Comparison of ENCODE assay signal across 16 cellular contexts in genomic region chr7:45238806-45239205, GRCh38.
A peak's percentile ranks its signal among the peaks of the same experiment; 100 is the strongest.
DNase-seq lines count a peak whose midpoint lies in the region; ATAC-seq and FAIRE-seq lines count a peak whose summit lies in the region.
"Had no signal": no experiment of that assay in that cellular context is flagged by ENCODE, and none has a peak within 500 bp of the region (broad histone marks: within the 10 kb centered on the region; RNA-seq: fewer than 3 reads in every experiment).

No MANE protein-coding gene starts in this region.

- DNase-seq in NCI-H2171 treated with DMSO at 0.1 percent for 48 hours (lab: John Stamatoyannopoulos, UW) (peak; percentile 49), NCI-H2171 (lab: John Stamatoyannopoulos, UW) (no peak), NCI-H146 treated with DMSO at 0.1 percent for 48 hours (lab: John Stamatoyannopoulos, UW; ENCODE audit: unreplicated experiment) (peak; percentile 43), SHP77 treated with DMSO at 0.1 percent for 48 hours (lab: John Stamatoyannopoulos, UW) (peak; percentile 61), myocyte (ENCODE audit: low read depth) (peak; percentile 50), G401 (ENCODE audit: low spot score) (no peak), small intestine (no peak)
- DNase-seq: C1 segment of cervical spinal cord; GDM1; NCI-H1694; NK-92 treated with Interleukin-12 subunit alpha and Interleukin-12 subunit beta, amount 100 ng/mL, for 24 hours; OCI-M1 had no signal

- H3K27me3 ChIP-seq in small intestine (ENCODE audit: control insufficient read depth in 2 of 2, insufficient read depth in 2 of 2, low read length in 2 of 2) = peaks cover 0 to 4% of the 10 kb centered on the region in 2 donors

- H3K9me3 ChIP-seq in small intestine (ENCODE audit: control insufficient read depth, low read depth) = no peaks in the 10 kb centered on the region

- H3K4me1 ChIP-seq in small intestine (ENCODE audit: control insufficient read depth in 2 of 2, insufficient read depth in 1 of 2, low read depth in 1 of 2, low read length in 1 of 2) = no peaks in the 10 kb centered on the region

- H3K27ac ChIP-seq in small intestine (ENCODE audit: low read depth in 1 of 2, low read length in 1 of 2) = no peak overlapping the region

- no peak for FAIRE-seq in small intestine (lab: Jason Lieb, UNC)
- FAIRE-seq: GM12892, GM19239, HTR-8/SVneo had no signal

- in situ Hi-C loops in G401 (cut with HindIII; ENCODE audit: low sequenced_read_pairs) = no loop called here

- 40 to 71% (median 48%) methylated on average over 5 of the region's 5 CpGs for WGBS in small intestine, 3 donors

- ATAC-seq in GM21717 (IDR thresholded peaks at IDR 0.05; ENCODE audit: unreplicated experiment) = no peak

- no peaks in the 10 kb centered on the region for H3K36me3 ChIP-seq in small intestine (ENCODE audit: control insufficient read depth in 2 of 2, insufficient read depth in 2 of 2, low read length in 2 of 2)

- H3K4me3 ChIP-seq in small intestine (ENCODE audit: low read depth in 1 of 2, low read length in 2 of 2) = no peak overlapping the region

Comparison
In these comparisons a context has a peak if more than half of its experiments do, and no peak if none do; other contexts are left out.
1. DNase-seq: peak in NCI-H2171 treated with DMSO at 0.1 percent for 48 hours (single experiment), NCI-H146 treated with DMSO at 0.1 percent for 48 hours (single experiment), SHP77 treated with DMSO at 0.1 percent for 48 hours (single experiment) and myocyte (single experiment); none in NCI-H2171 (single experiment), G401 (single experiment) and small intestine (single experiment).